Comparison of ENCODE assay signal across 25 cellular contexts in genomic region chr10:56109454-56109853, GRCh38.
"Had no signal": no experiment of that assay in that cellular context is flagged by ENCODE, and none has a peak within 500 bp of the region (broad histone marks: within the 10 kb centered on the region; RNA-seq: fewer than 3 reads in every experiment).

No MANE protein-coding gene starts in this region.

- H3K9ac ChIP-seq: neural progenitor cell had no signal

- DNase-seq: naive thymus-derived CD4-positive, alpha-beta T cell; natural killer cell; nucleus accumbens; psoas muscle; right cardiac atrium; right lobe of liver; stimulated activated CD4-positive, alpha-beta T cell treated with anti-CD3 and anti-CD28 coated beads, Interleukin-15, amount 100 ng/mL, for 24 hours; stimulated activated CD4-positive, alpha-beta T cell treated with anti-CD3 and anti-CD28 coated beads, Interleukin-4, amount 100 ng/mL, for 1 hour; stimulated activated CD4-positive, alpha-beta T cell treated with anti-CD3 and anti-CD28 coated beads, Interleukin-4, amount 100 ng/mL, for 4 hours; stimulated activated CD8-positive, alpha-beta memory T cell treated with anti-CD3 and anti-CD28 coated beads, Interleukin-4, amount 100 ng/mL, for 48 hours; stimulated activated naive CD4-positive, alpha-beta T cell; stimulated activated naive CD8-positive, alpha-beta T cell treated with anti-CD3 and anti-CD28 coated beads, Interleukin-15, amount 100 ng/mL, for 72 hours; stimulated activated naive CD8-positive, alpha-beta T cell treated with anti-CD3 and anti-CD28 coated beads, Interleukin-15, Interleukin-2, amounts not matched to agents 100 U/mL and 50 U/mL, for 24 hours; substantia nigra; thyroid gland; trophoblast cell; uterus had no signal

- H3K36me3 ChIP-seq: neural progenitor cell, neutrophil, pancreas, right lobe of liver, thoracic aorta, thyroid gland, tibial nerve, upper lobe of left lung, uterus had no signal

- H3K4me1 ChIP-seq: neural progenitor cell, pancreas, psoas muscle, thyroid gland, tibial nerve, upper lobe of left lung, uterus had no signal

- H3K4me3 ChIP-seq: neural progenitor cell, pancreas, psoas muscle, right lobe of liver, skin epidermis, smooth muscle cell, thoracic aorta, thyroid gland, tibial nerve, upper lobe of left lung, uterus had no signal

- H3K27me3 ChIP-seq: neural progenitor cell, neutrophil, pancreas, right lobe of liver, thyroid gland, tibial nerve, upper lobe of left lung, uterus had no signal

- H3K27ac ChIP-seq: neural progenitor cell, neutrophil, pancreas, psoas muscle, right lobe of liver, skin epidermis, thoracic aorta, thyroid gland, tibial nerve, upper lobe of left lung, uterus had no signal

- FAIRE-seq: pancreas had no signal

- H3K9me3 ChIP-seq: neutrophil, pancreas, psoas muscle, right lobe of liver, thoracic aorta, thyroid gland, upper lobe of left lung, uterus had no signal
